29 cellular contexts compared by ENCODE assay signal in the genomic region with DNA sequence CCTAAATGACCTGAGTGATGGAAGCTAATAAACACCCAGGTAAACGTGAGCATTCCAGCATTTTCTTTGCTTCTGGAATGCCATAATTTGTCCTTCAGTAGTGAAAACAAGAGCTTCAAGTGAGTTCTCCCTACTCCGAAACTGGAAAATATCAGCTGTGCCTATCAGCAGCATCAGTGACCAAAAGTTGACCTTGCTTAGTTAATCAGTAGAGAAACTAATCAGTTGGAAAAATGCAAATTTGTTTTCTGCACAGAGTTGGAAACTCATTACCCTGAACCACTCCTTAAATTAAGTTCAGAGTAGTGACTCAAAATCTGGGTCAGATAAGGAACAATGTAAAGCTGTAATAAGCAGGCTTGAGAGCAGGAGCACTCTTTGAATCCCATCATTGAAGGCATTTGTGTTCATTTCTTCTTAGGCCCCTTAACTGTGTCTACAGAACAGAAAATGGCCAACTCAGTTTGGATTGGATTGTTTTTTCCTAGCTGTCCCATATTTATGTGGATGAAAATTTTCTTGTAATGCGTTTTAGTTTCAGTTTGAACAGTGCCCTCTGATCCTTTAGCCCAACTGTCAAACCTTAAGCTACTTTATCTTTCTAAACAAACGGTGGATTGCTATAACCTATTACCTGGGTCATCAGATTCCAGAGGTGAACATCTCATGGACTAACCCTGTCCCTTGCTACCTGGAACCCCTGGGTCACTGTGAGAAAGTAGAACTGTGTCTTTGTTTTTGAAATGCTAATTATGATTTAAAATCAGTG.
DNase-seq lines count a peak whose midpoint lies in the region; ATAC-seq, FAIRE-seq and TF ChIP-seq lines count a peak whose summit lies in the region.
"Had no signal": no experiment of that assay in that cellular context is flagged by ENCODE, and none has a peak within 500 bp of the region (broad histone marks: within the 10 kb centered on the region; RNA-seq: fewer than 3 reads in every experiment).

No MANE protein-coding gene starts in this region.

- TF ChIP-seq EP300 in ovary (IDR thresholded peaks at IDR 0.05) = no peak

- no peak overlapping the region for H2AFZ ChIP-seq in keratinocyte (ENCODE audit: control insufficient read depth, low read length)

- FAIRE-seq in keratinocyte (lab: Jason Lieb, UNC) (peak; percentile 26), small intestine (lab: Jason Lieb, UNC) (peak; percentile 30), GM12891 (lab: Jason Lieb, UNC) (no peak)
- FAIRE-seq: A549, GM12878, H1 had no signal

- H3K36me3 ChIP-seq in HUES48 (ENCODE audit: control insufficient read depth, insufficient read depth, low read length) (no peaks in the 10 kb centered on the region), keratinocyte (ENCODE audit: control insufficient read depth in 2 of 2, extremely low read depth in 1 of 2, insufficient read depth in 2 of 2, low read length in 2 of 2) (no peaks in the 10 kb centered on the region), liver (ENCODE audit: control insufficient read depth in 4 of 4, insufficient read depth in 3 of 4, low read depth in 1 of 4, low read length in 3 of 4) (no peaks in the 10 kb centered on the region), small intestine (ENCODE audit: control insufficient read depth in 2 of 2, insufficient read depth in 2 of 2, low read length in 2 of 2) (no peaks in the 10 kb centered on the region), ovary (no peaks in the 10 kb centered on the region)
- H3K36me3 ChIP-seq: BLaER1 treated with 17β-estradiol and CSF1 and Interleukin-3, amounts not matched to agents 10 nM and 100 nM; SJSA1 had no signal

- no peak for ATAC-seq in GM18873 (IDR thresholded peaks at IDR 0.05; ENCODE audit: low FRiP score, unreplicated experiment)
- ATAC-seq in HG03097 (IDR thresholded peaks at IDR 0.05; ENCODE audit: low FRiP score, unreplicated experiment) = no peak
- ATAC-seq: A549, GM12878 had no signal

- no peaks in the 10 kb centered on the region for H3K79me2 ChIP-seq in keratinocyte (ENCODE audit: control insufficient read depth, insufficient read depth, low read length)

- no peak for TF ChIP-seq RAD21 in liver (IDR thresholded peaks at IDR 0.05)

- H4K20me1 ChIP-seq in keratinocyte (ENCODE audit: control insufficient read depth, extremely low read depth, insufficient read depth, low read length) = no peaks in the 10 kb centered on the region
- H4K20me1 ChIP-seq: BLaER1 treated with 17β-estradiol and CSF1 and Interleukin-3, amounts not matched to agents 10 nM and 100 nM had no signal

- H3K4me3 ChIP-seq in HUES48 (ENCODE audit: low read depth, low read length) = no peak overlapping the region
- H3K4me3 ChIP-seq in keratinocyte (ENCODE audit: control insufficient read depth in 2 of 3, extremely low read depth in 1 of 3, insufficient read depth in 2 of 3, low read depth in 1 of 3, low read length in 3 of 3) = no peak overlapping the region
- H3K4me3 ChIP-seq in liver (ENCODE audit: low read depth in 1 of 3, low read length in 3 of 3) = peak overlapping the region in 2 of 3 donors; percentile 21 to 28
- H3K4me3 ChIP-seq in small intestine (ENCODE audit: low read depth in 1 of 2, low read length in 2 of 2) = no peak overlapping the region
- no peak overlapping the region for H3K4me3 ChIP-seq in ovary
- H3K4me3 ChIP-seq: A549; BLaER1 treated with 17β-estradiol and CSF1 and Interleukin-3, amounts not matched to agents 10 nM and 100 nM; GM12878; SJSA1 had no signal

- H3K9me3 ChIP-seq in HUES48 (ENCODE audit: control insufficient read depth, insufficient read depth, low read length) (no peaks in the 10 kb centered on the region), keratinocyte (ENCODE audit: control insufficient read depth, low read depth, low read length) (no peaks in the 10 kb centered on the region), liver (ENCODE audit: control insufficient read depth in 4 of 4, low read length in 3 of 4) (no peaks in the 10 kb centered on the region), small intestine (ENCODE audit: control insufficient read depth, low read depth) (no peaks in the 10 kb centered on the region), ovary (no peaks in the 10 kb centered on the region)
- H3K9me3 ChIP-seq: A549; BLaER1 treated with 17β-estradiol and CSF1 and Interleukin-3, amounts not matched to agents 10 nM and 100 nM; SJSA1 had no signal

- TF ChIP-seq POLR2A in GM12891 (IDR thresholded peaks at IDR 0.05; ENCODE audit: low read depth, low read length) = no peak
- TF ChIP-seq POLR2A in ovary (IDR thresholded peaks at IDR 0.05) = no peak

- no peak overlapping the region for H3K4me2 ChIP-seq in keratinocyte (ENCODE audit: control insufficient read depth, extremely low read depth, insufficient read depth, low read depth, low read length)
- H3K4me2 ChIP-seq: A549; BLaER1 treated with 17β-estradiol and CSF1 and Interleukin-3, amounts not matched to agents 10 nM and 100 nM had no signal

- H3K9ac ChIP-seq in HUES48 (ENCODE audit: low read depth, low read length) = no peak overlapping the region
- H3K9ac ChIP-seq in keratinocyte (ENCODE audit: control insufficient read depth, extremely low read depth, insufficient read depth, low read length) = no peak overlapping the region
- no peak overlapping the region for H3K9ac ChIP-seq in liver (ENCODE audit: low read depth in 1 of 2, low read length in 2 of 2)
- H3K9ac ChIP-seq: BLaER1 treated with 17β-estradiol and CSF1 and Interleukin-3, amounts not matched to agents 10 nM and 100 nM had no signal

- H3K27ac ChIP-seq in HUES48 (ENCODE audit: low read depth, low read length) (peak overlapping the region; percentile 24), keratinocyte (ENCODE audit: control insufficient read depth, insufficient read depth, low read length) (no peak overlapping the region), liver (ENCODE audit: low read depth in 1 of 2, low read length in 2 of 2) (peak overlapping the region; percentile 48 to 61), small intestine (ENCODE audit: low read depth in 1 of 2, low read length in 1 of 2) (peak overlapping the region; percentile 80 to 88), ovary (no peak overlapping the region)
- H3K27ac ChIP-seq: A549; BLaER1 treated with 17β-estradiol and CSF1 and Interleukin-3, amounts not matched to agents 10 nM and 100 nM; SJSA1 had no signal

- H3K27me3 ChIP-seq in HUES48 (ENCODE audit: control insufficient read depth, insufficient read depth, low read length) (no peaks in the 10 kb centered on the region), keratinocyte (ENCODE audit: control insufficient read depth, extremely low read depth, insufficient read depth, low read length) (no peaks in the 10 kb centered on the region), liver (ENCODE audit: control insufficient read depth in 4 of 4, insufficient read depth in 4 of 4, low read length in 3 of 4) (no peaks in the 10 kb centered on the region), small intestine (ENCODE audit: control insufficient read depth in 2 of 2, insufficient read depth in 2 of 2, low read length in 2 of 2) (no peaks in the 10 kb centered on the region), ovary (no peaks in the 10 kb centered on the region)
- H3K27me3 ChIP-seq: BLaER1 treated with 17β-estradiol and CSF1 and Interleukin-3, amounts not matched to agents 10 nM and 100 nM; SJSA1 had no signal

- WGBS in liver = 27% methylated on average over 4 of the region's 4 CpGs
- 9 to 50% (median 33%) methylated on average over 4 of the region's 4 CpGs for WGBS in small intestine, 3 donors
- 42 to 62% (median 48%) methylated on average over 4 of the region's 4 CpGs for WGBS in ovary, 3 donors

- TF ChIP-seq CTCF in keratinocyte (optimal IDR thresholded peaks at IDR 0.05 in 1 of 3, IDR thresholded peaks at IDR 0.05 in 1 of 3, conservative IDR thresholded peaks at IDR 0.05 in 1 of 3; ENCODE audit: extremely low read depth in 1 of 3, insufficient read depth in 2 of 3, low read length in 3 of 3) (no peak), liver (IDR thresholded peaks at IDR 0.05; ENCODE audit: low read depth, low read length, missing input control) (no peak), ovary (IDR thresholded peaks at IDR 0.05) (no peak)

- no peak for DNase-seq in keratinocyte (ENCODE audit: low read depth, low spot score)
- DNase-seq in small intestine = peak; percentile 90
- no peak for DNase-seq in GM12891 (ENCODE audit: insufficient read length, low spot score)
- no peak for DNase-seq in ovary
- DNase-seq: AML-193; CD4-positive, alpha-beta T cell; DMS 273 treated with DMSO at 0.1 percent for 48 hours; DMS79; EL; GDM1; HCEC 1CT; KBM-7; MV-4-11; NCI-H1105; NCI-H2029; NCI-H446; NCI-H524 treated with DMSO at 0.1 percent for 48 hours; NCI-H82; Right ventricle myocardium superior; RPMI8226 had no signal

- H3K9me1 ChIP-seq in keratinocyte (ENCODE audit: control insufficient read depth, extremely low read depth, insufficient read depth, low read length) = no peaks in the 10 kb centered on the region

- H3K4me1 ChIP-seq in HUES48 (ENCODE audit: control insufficient read depth, insufficient read depth, low read length) (peaks cover 22% of the 10 kb centered on the region), keratinocyte (ENCODE audit: control insufficient read depth, extremely low read depth, insufficient read depth, low read length) (peaks cover 16% of the 10 kb centered on the region), liver (ENCODE audit: control insufficient read depth in 4 of 4, insufficient read depth in 4 of 4, low read length in 3 of 4) (peaks cover 0 to 14% (median 8%) of the 10 kb centered on the region in 4 donors), small intestine (ENCODE audit: control insufficient read depth in 2 of 2, insufficient read depth in 1 of 2, low read depth in 1 of 2, low read length in 1 of 2) (peaks cover 0 to 4% of the 10 kb centered on the region in 2 donors), ovary (ENCODE audit: insufficient read depth) (no peaks in the 10 kb centered on the region)
- H3K4me1 ChIP-seq: A549, SJSA1 had no signal

- intact Hi-C loops in ovary (cut with DNase I) = no loop called here

- dilution Hi-C loops in keratinocyte (cut with MboI; ENCODE audit: extremely low pct_ligation_motif_present, low sequenced_read_pairs) = no loop called here

TF ChIP-seq in liver, 16 proteins besides CTCF, POLR2A, EP300 and RAD21 (continues in another document):
- TF ChIP-seq YY1 (IDR thresholded peaks at IDR 0.05) (no peak), TAF1 (conservative IDR thresholded peaks at IDR 0.05) (no peak), FOXA1 (IDR thresholded peaks at IDR 0.05) (no peak), EGR1 (IDR thresholded peaks at IDR 0.05; ENCODE audit: low read depth in 2 of 2) (no peak)

TF ChIP-seq in GM12891, 5 proteins besides CTCF, POLR2A, EP300 and RAD21:
- TF ChIP-seq POU2F2 (IDR thresholded peaks at IDR 0.05; ENCODE audit: low read depth, low read length) (no peak), SPI1 (IDR thresholded peaks at IDR 0.05; ENCODE audit: low read depth, low read length) (no peak), POLR2AphosphoS5 (IDR thresholded peaks at IDR 0.05; ENCODE audit: low read depth, low read length) (no peak), TAF1 (IDR thresholded peaks at IDR 0.05; ENCODE audit: low read depth, low read length) (no peak), PAX5 (IDR thresholded peaks at IDR 0.05; ENCODE audit: insufficient read depth, low read length, severe bottlenecking) (no peak)

Comparison
In these comparisons a context has a peak if more than half of its experiments do, and no peak if none do; other contexts are left out.
1. H3K27ac ChIP-seq: peak in HUES48 (single experiment), liver (2 of 2) and small intestine (2 of 2); none in keratinocyte (single experiment) and ovary (0 of 2).
2. H3K4me3 ChIP-seq: peak in liver (2 of 3); none in HUES48 (single experiment), keratinocyte (0 of 3), small intestine (0 of 2) and ovary (single experiment).